ENCODE assay signal across 8 cellular contexts in the genomic region with DNA sequence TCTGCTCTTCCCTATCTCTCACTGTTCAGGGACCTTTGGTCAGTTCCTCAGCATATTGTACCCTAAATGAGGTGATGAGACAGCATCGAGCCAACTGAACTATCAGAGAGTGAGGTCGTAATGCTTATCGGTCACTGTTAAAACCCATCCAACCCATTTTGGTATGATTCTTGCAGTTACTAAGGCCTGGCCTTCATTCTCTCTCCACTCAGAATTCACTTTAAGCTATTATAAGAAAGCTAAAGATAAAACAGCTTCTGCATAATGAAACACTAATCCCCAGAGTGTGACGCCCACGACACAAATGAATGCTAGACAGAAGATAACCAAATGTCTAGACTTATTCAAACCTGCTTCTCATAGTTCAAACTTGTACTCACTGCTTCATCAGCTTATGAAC.
A peak's percentile ranks its signal among the peaks of the same experiment; 100 is the strongest.
DNase-seq lines count a peak whose midpoint lies in the region; ATAC-seq and TF ChIP-seq lines count a peak whose summit lies in the region.

No MANE protein-coding gene starts in this region.

- no peak overlapping the region for H3K4me3 ChIP-seq in mesenchymal stem cell (ENCODE audit: insufficient read depth in 1 of 2, low read depth in 1 of 2, low read length in 2 of 2)

- ATAC-seq in GM18868 (IDR thresholded peaks at IDR 0.05; ENCODE audit: unreplicated experiment): peak; percentile 75
- peak; percentile 70 for ATAC-seq in HG02588 (IDR thresholded peaks at IDR 0.05; ENCODE audit: unreplicated experiment)
- ATAC-seq in HG03457 (IDR thresholded peaks at IDR 0.05; ENCODE audit: unreplicated experiment): no peak

- no peak overlapping the region for H3K4me2 ChIP-seq in mesenchymal stem cell (ENCODE audit: low read length, poor library complexity, severe bottlenecking)

- H3K9me3 Mint-ChIP-seq in T-helper 2 cell treated with Interferon-gamma antibody and Interleukin-4, amounts not matched to agents 5 μg/mL and 100 μg/mL, for 36 hours: no peaks in the 10 kb centered on the region
- H3K9me3 Mint-ChIP-seq in nephron progenitor cell: no peaks in the 10 kb centered on the region

- H2BK12ac ChIP-seq in mesenchymal stem cell (ENCODE audit: low read length in 2 of 2): no peak overlapping the region

- no peak overlapping the region for H2AFZ ChIP-seq in mesenchymal stem cell (ENCODE audit: low read depth, low read length)

- H3K27me3 Mint-ChIP-seq in T-helper 2 cell treated with Interferon-gamma antibody and Interleukin-4, amounts not matched to agents 5 μg/mL and 100 μg/mL, for 36 hours (ENCODE audit: low read depth): no peaks in the 10 kb centered on the region
- H3K27me3 Mint-ChIP-seq in nephron progenitor cell (ENCODE audit: low read depth, poor library complexity): no peaks in the 10 kb centered on the region

- DNase-seq in T-helper 2 cell treated with Interferon-gamma antibody and Interleukin-4, amounts not matched to agents 5 μg/mL and 100 μg/mL, for 36 hours (ENCODE audit: low spot score): peak; percentile 36
- DNase-seq in mesenchymal stem cell (no peak), HCEC 1CT (no peak), nephron progenitor cell (no peak), NCI-H226 (no peak)

- H3K4ac ChIP-seq in mesenchymal stem cell (ENCODE audit: low read depth in 1 of 2, low read length in 2 of 2): no peak overlapping the region

- H2BK15ac ChIP-seq in mesenchymal stem cell (ENCODE audit: low read depth, poor library complexity, severe bottlenecking): no peak overlapping the region

- no peak overlapping the region for H3K14ac ChIP-seq in mesenchymal stem cell (ENCODE audit: low read length in 2 of 2)

- H3K23ac ChIP-seq in mesenchymal stem cell (ENCODE audit: low read length in 2 of 2): no peak overlapping the region

- H3K36me3 ChIP-seq in mesenchymal stem cell (ENCODE audit: control insufficient read depth in 1 of 2, insufficient read depth in 2 of 2, low read depth in 1 of 2, low read length in 2 of 2): no peaks in the 10 kb centered on the region

- WGBS in mesenchymal stem cell: 93% methylated on average over 5 of the region's 5 CpGs

- H3K4me1 Mint-ChIP-seq in T-helper 2 cell treated with Interferon-gamma antibody and Interleukin-4, amounts not matched to agents 5 μg/mL and 100 μg/mL, for 36 hours (ENCODE audit: low read depth): peaks cover 44% of the 10 kb centered on the region
- no peaks in the 10 kb centered on the region for H3K4me1 Mint-ChIP-seq in nephron progenitor cell

- no peak overlapping the region for H4K8ac ChIP-seq in mesenchymal stem cell (ENCODE audit: low read length)

- H3K9ac ChIP-seq in mesenchymal stem cell (ENCODE audit: low read length): peak overlapping the region; percentile 12

- H2AK5ac ChIP-seq in mesenchymal stem cell (ENCODE audit: low read length, severe bottlenecking): no peak overlapping the region

- H3K36me3 Mint-ChIP-seq in T-helper 2 cell treated with Interferon-gamma antibody and Interleukin-4, amounts not matched to agents 5 μg/mL and 100 μg/mL, for 36 hours (ENCODE audit: low read depth): peaks cover 13% of the 10 kb centered on the region
- H3K36me3 Mint-ChIP-seq in nephron progenitor cell (ENCODE audit: low read depth): no peaks in the 10 kb centered on the region

- no peak overlapping the region for H2BK5ac ChIP-seq in mesenchymal stem cell (ENCODE audit: low read depth, low read length, poor library complexity, severe bottlenecking)

- H3K27ac ChIP-seq in mesenchymal stem cell (ENCODE audit: low read length, poor library complexity, severe bottlenecking): no peak overlapping the region

- no peak overlapping the region for H3K18ac ChIP-seq in mesenchymal stem cell (ENCODE audit: low read depth in 1 of 2, low read length in 2 of 2)

- H3K9me3 ChIP-seq in mesenchymal stem cell (ENCODE audit: control insufficient read depth, low read length): no peaks in the 10 kb centered on the region

- TF ChIP-seq CTCF in nephron progenitor cell (IDR thresholded peaks at IDR 0.05): no peak

- peak overlapping the region; percentile 67 for H3K4me3 Mint-ChIP-seq in T-helper 2 cell treated with Interferon-gamma antibody and Interleukin-4, amounts not matched to agents 5 μg/mL and 100 μg/mL, for 36 hours
- H3K4me3 Mint-ChIP-seq in nephron progenitor cell: no peak overlapping the region

- no peak overlapping the region for H4K91ac ChIP-seq in mesenchymal stem cell (ENCODE audit: low read length)

- H3K79me1 ChIP-seq in mesenchymal stem cell (replicated peaks; ENCODE audit: low read length, poor library complexity, severe bottlenecking): peaks cover 2% of the 10 kb centered on the region

- H3K27ac Mint-ChIP-seq in T-helper 2 cell treated with Interferon-gamma antibody and Interleukin-4, amounts not matched to agents 5 μg/mL and 100 μg/mL, for 36 hours: peak overlapping the region; percentile 84
- H3K27ac Mint-ChIP-seq in nephron progenitor cell: no peak overlapping the region

- no peaks in the 10 kb centered on the region for H3K4me1 ChIP-seq in mesenchymal stem cell (ENCODE audit: control insufficient read depth, insufficient read depth, low read depth, low read length)

- H3K27me3 ChIP-seq in mesenchymal stem cell (ENCODE audit: control insufficient read depth in 1 of 2, insufficient read depth in 1 of 2, low read length in 2 of 2): no peaks in the 10 kb centered on the region

- H2BK120ac ChIP-seq in mesenchymal stem cell (ENCODE audit: low read depth, low read length): no peak overlapping the region
